ENCODE assay signal across 15 cellular contexts in genomic region chr3:197174927-197175326, GRCh38.
"Had no signal": no experiment of that assay in that cellular context is flagged by ENCODE, and none has a peak within 500 bp of the region (broad histone marks: within the 10 kb centered on the region; RNA-seq: fewer than 3 reads in every experiment).

No MANE protein-coding gene starts in this region.

- H3K27ac Mint-ChIP-seq: activated naive CD4-positive, alpha-beta T cell treated with anti-CD3 and anti-CD28 coated beads, Interleukin-2, amount 10 ng/mL, durations not matched to agents 7 days and 5 days; activated T-helper 2 cell treated with anti-CD3 and anti-CD28 coated beads, Interferon-gamma antibody, Interleukin-2, Interleukin-4, amounts not matched to agents 10 μg/mL and 5 μg/mL and 100 μg/mL, durations not matched to agents 14 hours and 24 hours and 36 hours had no signal

- H3K4me1 ChIP-seq: ascending aorta, upper lobe of right lung had no signal

- ATAC-seq: left lobe of liver, pancreas, upper lobe of right lung had no signal

- H3K4me1 Mint-ChIP-seq: activated naive CD4-positive, alpha-beta T cell treated with anti-CD3 and anti-CD28 coated beads, Interleukin-2, amount 10 ng/mL, durations not matched to agents 7 days and 5 days had no signal

- DNase-seq: activated CD4-positive, alpha-beta T cell treated with anti-CD3 and anti-CD28 coated beads, Interleukin-2, amount 50 U/mL, for 4 hours; activated CD4-positive, CD25-positive, alpha-beta regulatory T cell treated with anti-CD3 and anti-CD28 coated beads, Interleukin-2, amount 50 U/mL, for 72 hours; activated naive CD4-positive, alpha-beta T cell treated with anti-CD3 and anti-CD28 coated beads, Interleukin-2, amount 10 ng/mL, durations not matched to agents 7 days and 5 days; dermis blood vessel endothelial cell; naive B cell; pancreas; sigmoid colon; stimulated activated CD4-positive, alpha-beta T cell treated with anti-CD3 and anti-CD28 coated beads, Interleukin-1b, Interleukin-23, amount 100 ng/mL, for 48 hours; stomach; T1000; upper lobe of right lung had no signal

- H3K9me3 Mint-ChIP-seq: activated naive CD4-positive, alpha-beta T cell treated with anti-CD3 and anti-CD28 coated beads, Interleukin-2, amount 10 ng/mL, durations not matched to agents 7 days and 5 days; activated T-helper 2 cell treated with anti-CD3 and anti-CD28 coated beads, Interferon-gamma antibody, Interleukin-2, Interleukin-4, amounts not matched to agents 10 μg/mL and 5 μg/mL and 100 μg/mL, durations not matched to agents 14 hours and 24 hours and 36 hours; naive B cell had no signal

- H3K36me3 ChIP-seq: ascending aorta, pancreas, sigmoid colon, stomach, thoracic aorta, upper lobe of right lung had no signal

- H3K4me3 ChIP-seq: ascending aorta, pancreas, sigmoid colon, stomach, thoracic aorta, upper lobe of right lung had no signal

- H3K27ac ChIP-seq: ascending aorta, pancreas, sigmoid colon, stomach, thoracic aorta, upper lobe of right lung had no signal

- H3K27me3 ChIP-seq: ascending aorta, pancreas, sigmoid colon, stomach, upper lobe of right lung had no signal

- H3K4me3 Mint-ChIP-seq: activated naive CD4-positive, alpha-beta T cell treated with anti-CD3 and anti-CD28 coated beads, Interleukin-2, amount 10 ng/mL, durations not matched to agents 7 days and 5 days; naive B cell had no signal

- H3K9me3 ChIP-seq: ascending aorta, pancreas, sigmoid colon, stomach, thoracic aorta, upper lobe of right lung had no signal

- H3K27me3 Mint-ChIP-seq: activated naive CD4-positive, alpha-beta T cell treated with anti-CD3 and anti-CD28 coated beads, Interleukin-2, amount 10 ng/mL, durations not matched to agents 7 days and 5 days; naive B cell had no signal
